Comparison of ENCODE assay signal across 8 cellular contexts in the genomic region with DNA sequence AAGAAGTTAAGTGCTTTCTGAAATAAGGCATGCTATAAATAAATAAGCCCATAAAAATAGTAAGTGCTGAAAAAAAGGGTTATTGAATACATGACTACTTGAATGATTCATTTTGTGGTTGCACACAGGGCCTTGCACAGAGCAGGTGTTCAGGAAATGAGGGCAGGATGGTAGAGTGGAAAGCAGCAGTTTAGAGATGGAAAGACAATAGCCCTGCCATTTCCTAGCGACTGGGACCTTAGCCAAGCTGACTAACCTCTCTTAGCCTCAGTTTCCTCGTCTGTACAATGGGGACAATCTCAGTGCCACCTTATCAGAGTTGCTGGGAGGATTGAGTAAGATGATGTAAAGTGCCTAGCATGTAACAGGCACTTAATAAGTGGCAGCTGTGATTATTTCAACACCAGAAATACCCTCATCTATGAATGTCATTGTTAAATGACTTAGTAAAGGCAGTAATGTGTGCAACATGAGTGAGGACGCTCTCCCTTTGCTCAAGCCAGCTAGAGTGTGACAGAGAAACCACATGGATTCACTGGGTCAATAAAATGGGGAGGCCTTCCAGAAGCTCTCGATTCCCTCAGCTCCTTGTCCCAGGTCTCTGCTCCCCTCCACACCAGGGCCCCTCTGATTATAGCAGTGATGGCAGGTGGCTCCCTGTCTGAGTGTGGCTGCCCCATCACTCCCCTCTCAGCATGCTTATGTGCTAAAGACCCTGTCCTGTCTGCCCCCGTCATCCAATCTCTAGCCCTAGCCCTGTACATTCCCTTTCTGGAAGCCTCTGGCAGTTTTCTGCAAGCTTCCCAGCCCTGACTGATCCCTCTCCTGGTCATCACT. TPM values are rescaled to one million over a fixed set of nuclear protein-coding genes. Genes with fewer than 3 reads are reported as not detected.
DNase-seq lines count a peak whose midpoint lies in the region; ATAC-seq, FAIRE-seq and TF ChIP-seq lines count a peak whose summit lies in the region.

No MANE protein-coding gene starts in this region.

- peak overlapping the region; percentile 98 for H3K27ac Mint-ChIP-seq in activated naive CD4-positive, alpha-beta T cell treated with anti-CD3 and anti-CD28 coated beads, Interleukin-2, amount 50 U/mL, for 24 hours
- no peak overlapping the region for H3K27ac Mint-ChIP-seq in osteocyte (ENCODE audit: unreplicated experiment)

- H3K4me1 ChIP-seq in mucosa of descending colon (ENCODE audit: low read depth) = peaks cover 14% of the 10 kb centered on the region

- intact Hi-C loops in mucosa of descending colon (cut with DNase I, micrococcal nuclease) = no loop called here

- FAIRE-seq in RCC 7860 (lab: Jason Lieb, UNC) = peak; percentile 90

- H3K36me3 ChIP-seq in mucosa of descending colon (ENCODE audit: low read depth) = no peaks in the 10 kb centered on the region

- ATAC-seq in GM19438 (IDR thresholded peaks at IDR 0.05; ENCODE audit: low read depth, unreplicated experiment) (peak; percentile 53), HG03439 (IDR thresholded peaks at IDR 0.05; ENCODE audit: unreplicated experiment) (peak; percentile 65), mucosa of descending colon (peak; percentile 72)

- TF ChIP-seq CTCF in mucosa of descending colon (IDR thresholded peaks at IDR 0.05) (no peak), osteocyte (IDR thresholded peaks at IDR 0.05) (no peak)

- H3K9me3 Mint-ChIP-seq in activated naive CD4-positive, alpha-beta T cell treated with anti-CD3 and anti-CD28 coated beads, Interleukin-2, amount 50 U/mL, for 24 hours = no peaks in the 10 kb centered on the region
- H3K9me3 Mint-ChIP-seq in osteocyte (ENCODE audit: unreplicated experiment) = no peaks in the 10 kb centered on the region

- no peaks in the 10 kb centered on the region for H3K27me3 Mint-ChIP-seq in activated naive CD4-positive, alpha-beta T cell treated with anti-CD3 and anti-CD28 coated beads, Interleukin-2, amount 50 U/mL, for 24 hours
- no peaks in the 10 kb centered on the region for H3K27me3 Mint-ChIP-seq in osteocyte (ENCODE audit: unreplicated experiment)

- DNase-seq in COLO668 (lab: John Stamatoyannopoulos, UW; ENCODE audit: unreplicated experiment) (peak; percentile 65), RCC 7860 (ENCODE audit: low spot score) (peak; percentile 85), mucosa of descending colon (peak in 1 of 3 donors; percentile 54), D341Med (ENCODE audit: low spot score) (no peak), osteocyte (ENCODE audit: extremely low spot score, unreplicated experiment) (no peak)

- H3K4me3 Mint-ChIP-seq in activated naive CD4-positive, alpha-beta T cell treated with anti-CD3 and anti-CD28 coated beads, Interleukin-2, amount 50 U/mL, for 24 hours = peak overlapping the region; percentile 75
- H3K4me3 Mint-ChIP-seq in osteocyte (ENCODE audit: unreplicated experiment) = no peak overlapping the region

- H3K4me1 Mint-ChIP-seq in activated naive CD4-positive, alpha-beta T cell treated with anti-CD3 and anti-CD28 coated beads, Interleukin-2, amount 50 U/mL, for 24 hours = peaks cover 83% of the 10 kb centered on the region
- peaks cover 31% of the 10 kb centered on the region for H3K4me1 Mint-ChIP-seq in osteocyte (ENCODE audit: unreplicated experiment)

- no peak overlapping the region for H3K4me3 ChIP-seq in mucosa of descending colon

- H3K9me3 ChIP-seq in mucosa of descending colon = no peaks in the 10 kb centered on the region

- peaks cover 6% of the 10 kb centered on the region for H3K36me3 Mint-ChIP-seq in activated naive CD4-positive, alpha-beta T cell treated with anti-CD3 and anti-CD28 coated beads, Interleukin-2, amount 50 U/mL, for 24 hours
- H3K36me3 Mint-ChIP-seq in osteocyte (ENCODE audit: unreplicated experiment) = no peaks in the 10 kb centered on the region

RNA-seq across cellular contexts. Expression of gene PHF19, which starts 16.0 kb away (rescaled TPM):
- total RNA-seq in mucosa of descending colon (10 to 100 TPM in 2 of 3 donors, 1 to 10 TPM in 1; 9.8 to 33.6 (median 26.6) TPM), osteocyte (194 and 212 TPM in 2 replicates)

RNA-seq across cellular contexts. Expression of gene TRAF1, which starts 33.6 kb away (rescaled TPM):
- total RNA-seq in mucosa of descending colon (1 to 10 TPM; 2.9 to 5.5 (median 3.8) TPM), osteocyte (7.1 and 7.8 TPM in 2 replicates)

RNA-seq across cellular contexts. Expression of gene PSMD5, which starts 50.2 kb away (rescaled TPM):
- total RNA-seq in mucosa of descending colon (10 to 100 TPM; 30.1 to 46.9 (median 32.3) TPM), osteocyte (53.3 and 69.5 TPM in 2 replicates)

Comparison
In these comparisons a context has a peak if more than half of its experiments do, and no peak if none do; other contexts are left out.
1. DNase-seq: peak in COLO668 (single experiment) and RCC 7860 (single experiment); none in D341Med (single experiment) and osteocyte (single experiment).
2. Peak in every context shown above with its lines, with median percentiles within 50 percentile points of each other: ATAC-seq.